Comparison of ENCODE assay signal across 8 cellular contexts in genomic region chr4:6134612-6135220, GRCh38.
DNase-seq lines count a peak whose midpoint lies in the region; ATAC-seq and TF ChIP-seq lines count a peak whose summit lies in the region.

No MANE protein-coding gene starts in this region.

- no peaks in the 10 kb centered on the region for H3K9me3 Mint-ChIP-seq in activated T-cell treated with anti-CD3 and anti-CD28 coated beads, Interleukin-2, amount 50 U/mL, for 4 hours

- 40 to 76% methylated on average over 1 to 11 of the region's 11 CpGs for WGBS in transverse colon (ENCODE audit: low coverage in 1 of 2), 2 donors

- intact Hi-C loops in transverse colon (cut with DNase I; ENCODE audit: low total_unique reads) = no loop called here

- H3K4me3 ChIP-seq in transverse colon = no peak overlapping the region

- ATAC-seq in GM21447 (IDR thresholded peaks at IDR 0.05; ENCODE audit: unreplicated experiment) = peak; percentile 92
- peak; percentile 65 to 94 for ATAC-seq in activated T-cell treated with anti-CD3 and anti-CD28 coated beads, Interleukin-2, amount 50 U/mL, for 4 hours

- no peaks in the 10 kb centered on the region for H3K27me3 Mint-ChIP-seq in activated T-cell treated with anti-CD3 and anti-CD28 coated beads, Interleukin-2, amount 50 U/mL, for 4 hours (ENCODE audit: low read depth)

- H3K4me1 ChIP-seq in transverse colon = no peaks in the 10 kb centered on the region

- no peaks in the 10 kb centered on the region for H3K9me3 ChIP-seq in transverse colon

- no peaks in the 10 kb centered on the region for H3K36me3 ChIP-seq in transverse colon

- peak; percentile 19 for DNase-seq in ELR (ENCODE audit: low read depth)
- peak; percentile 2 for DNase-seq in LHCN-M2 (ENCODE audit: low read depth)
- DNase-seq in activated T-cell treated with anti-CD3 and anti-CD28 coated beads, Interleukin-2, amount 50 U/mL, for 4 hours = peak; percentile 30
- peak; percentile 1 for DNase-seq in stimulated activated CD8-positive, alpha-beta memory T cell treated with anti-CD3 and anti-CD28 coated beads, Interleukin-15, amount 100 ng/mL, for 24 hours (ENCODE audit: low read depth)
- DNase-seq in transverse colon = no peak
- DNase-seq in SIG-M5 treated with dmso at 0.1 percent for 504 hours (lab: John Stamatoyannopoulos, UW; ENCODE audit: unreplicated experiment) = no peak
- no peak for DNase-seq in SHP77 (lab: John Stamatoyannopoulos, UW)

- in situ Hi-C loops in transverse colon (cut with MboI; ENCODE audit: low pct_ligation_motif_present in 1 of 4, low pct_unique_long_range_greater_than_20kb in 1 of 4, low sequenced_read_pairs in 3 of 4) = no loop called here

- no peak overlapping the region for H3K4me3 Mint-ChIP-seq in activated T-cell treated with anti-CD3 and anti-CD28 coated beads, Interleukin-2, amount 50 U/mL, for 4 hours

- TF ChIP-seq POLR2A in transverse colon (IDR thresholded peaks at IDR 0.05) = no peak

- H3K36me3 Mint-ChIP-seq in activated T-cell treated with anti-CD3 and anti-CD28 coated beads, Interleukin-2, amount 50 U/mL, for 4 hours (ENCODE audit: insufficient read depth) = no peaks in the 10 kb centered on the region

- H3K4me1 Mint-ChIP-seq in activated T-cell treated with anti-CD3 and anti-CD28 coated beads, Interleukin-2, amount 50 U/mL, for 4 hours (ENCODE audit: low read depth) = peaks cover 13% of the 10 kb centered on the region

- no peaks in the 10 kb centered on the region for H3K27me3 ChIP-seq in transverse colon

- TF ChIP-seq EP300 in transverse colon (IDR thresholded peaks at IDR 0.05; ENCODE audit: low read depth) = no peak

- H3K27ac ChIP-seq in transverse colon = no peak overlapping the region

- no peak for TF ChIP-seq CTCF in transverse colon (IDR thresholded peaks at IDR 0.05)

Comparison
In these comparisons a context has a peak if more than half of its experiments do, and no peak if none do; other contexts are left out.
1. DNase-seq: peak in ELR (single experiment), LHCN-M2 (single experiment), activated T-cell treated with anti-CD3 and anti-CD28 coated beads, Interleukin-2, amount 50 U/mL, for 4 hours (single experiment) and stimulated activated CD8-positive, alpha-beta memory T cell treated with anti-CD3 and anti-CD28 coated beads, Interleukin-15, amount 100 ng/mL, for 24 hours (single experiment); none in transverse colon (single experiment), SIG-M5 treated with dmso at 0.1 percent for 504 hours (single experiment) and SHP77 (0 of 2).